1 cellular context compared by ENCODE assay signal in genomic region chr1:2545754-2546514, GRCh38.
TF ChIP-seq lines count a peak whose summit lies in the region.

No MANE protein-coding gene starts in this region.

TF ChIP-seq in K562, 482 proteins besides CTCF, POLR2A, EP300 and RAD21 (continued from another document and continues in another):
- TF ChIP-seq ZNF436 (CRISPR knock-in tag; IDR thresholded peaks at IDR 0.05), result peak; percentile 97
- no peak for TF ChIP-seq SREBF2 (CRISPR knock-in tag; IDR thresholded peaks at IDR 0.05)
- peak; percentile 76 for TF ChIP-seq CBFA2T2 (conservative IDR thresholded peaks at IDR 0.05)
- TF ChIP-seq ARID1B (IDR thresholded peaks at IDR 0.05), result 0 out of 2 replicates have a peak, but pooled peaks have one; percentile 8
- TF ChIP-seq ZNF707 (CRISPR knock-in tag; conservative IDR thresholded peaks at IDR 0.05), result no peak
- no peak for TF ChIP-seq ZNF57 (CRISPR knock-in tag; IDR thresholded peaks at IDR 0.05)
- TF ChIP-seq RBFOX2 (IDR thresholded peaks at IDR 0.05; ENCODE audit: low read depth, low read length), result peak; percentile 85
- TF ChIP-seq MYNN (IDR thresholded peaks at IDR 0.05), result no peak
- TF ChIP-seq MYNN (CRISPR knock-in tag; IDR thresholded peaks at IDR 0.05), result no peak
- TF ChIP-seq MTF1 (CRISPR knock-in tag; IDR thresholded peaks at IDR 0.05; ENCODE audit: borderline replicate concordance), result no peak
- 0 out of 4 replicates have a peak, but pooled peaks of 1 of the 2 experiments have one; percentile 68 for TF ChIP-seq KDM4B (IDR thresholded peaks at IDR 0.05; ENCODE audit: borderline replicate concordance in 2 of 2, low read depth in 1 of 2)
- no peak for TF ChIP-seq PTBP1 (IDR thresholded peaks at IDR 0.05; ENCODE audit: low read depth, low read length)
- TF ChIP-seq RNF219 (CRISPR knock-in tag; IDR thresholded peaks at IDR 0.05), result no peak
- no peak for TF ChIP-seq CTBP1 (IDR thresholded peaks at IDR 0.05; ENCODE audit: borderline replicate concordance)
- peak; percentile 50; the same call in 1 of the 2 replicates for TF ChIP-seq EGR1 (conservative IDR thresholded peaks at IDR 0.05)
- no peak for TF ChIP-seq IFI16 (CRISPR knock-in tag; IDR thresholded peaks at IDR 0.05)
- no peak for TF ChIP-seq MAFG (tag; conservative IDR thresholded peaks at IDR 0.05)
- TF ChIP-seq NFATC3 (IDR thresholded peaks at IDR 0.05), result no peak
- TF ChIP-seq PRPF4 (IDR thresholded peaks at IDR 0.05; ENCODE audit: insufficient read depth, low read depth, low read length, poor library complexity, severe bottlenecking), result peak; percentile 22
- peak; percentile 13; the same call in 1 of the 2 replicates for TF ChIP-seq BHLHE40 (IDR thresholded peaks at IDR 0.05; ENCODE audit: low read length)
- TF ChIP-seq RBBP5 (IDR thresholded peaks at IDR 0.05; ENCODE audit: borderline replicate concordance, insufficient read depth, low read length, poor library complexity, severe bottlenecking), result no peak
- no peak for TF ChIP-seq PHB2 (IDR thresholded peaks at IDR 0.05; ENCODE audit: low read depth)
- TF ChIP-seq GTF2E2 (tag; IDR thresholded peaks at IDR 0.05), result no peak
- TF ChIP-seq FOXP1 (CRISPR knock-in tag; IDR thresholded peaks at IDR 0.05), result no peak
- no peak for TF ChIP-seq ZBTB33 (CRISPR knock-in tag; IDR thresholded peaks at IDR 0.05)
- TF ChIP-seq FOXJ2 (tag; IDR thresholded peaks at IDR 0.05), result peak; percentile 46; the same call in 1 of the 2 replicates
- TF ChIP-seq CAMTA2 (CRISPR knock-in tag; conservative IDR thresholded peaks at IDR 0.05), result no peak
- no peak for TF ChIP-seq ZBTB26 (CRISPR knock-in tag; IDR thresholded peaks at IDR 0.05)
- peak; percentile 92; the same call in 1 of the 2 replicates for TF ChIP-seq NR1H2 (CRISPR knock-in tag; IDR thresholded peaks at IDR 0.05)
- no peak for TF ChIP-seq PATZ1 (CRISPR knock-in tag; IDR thresholded peaks at IDR 0.05; ENCODE audit: borderline replicate concordance)
- no peak for TF ChIP-seq TCF7L2 (IDR thresholded peaks at IDR 0.05; ENCODE audit: low read depth, low read length)
- TF ChIP-seq NR4A1 (CRISPR knock-in tag; IDR thresholded peaks at IDR 0.05), result no peak
- no peak for TF ChIP-seq NR4A1 (tag; IDR thresholded peaks at IDR 0.05)
- no peak for TF ChIP-seq ZBTB11 (CRISPR knock-in tag; IDR thresholded peaks at IDR 0.05)
- TF ChIP-seq ZC3H4 (CRISPR knock-in tag; IDR thresholded peaks at IDR 0.05; ENCODE audit: borderline replicate concordance), result no peak
- TF ChIP-seq TAF15 (IDR thresholded peaks at IDR 0.05; ENCODE audit: low read depth, low read length), result no peak
- no peak for TF ChIP-seq BCOR (IDR thresholded peaks at IDR 0.05)
- TF ChIP-seq KDM2B (CRISPR knock-in tag; IDR thresholded peaks at IDR 0.05), result no peak
- TF ChIP-seq ZNF282 (CRISPR knock-in tag; IDR thresholded peaks at IDR 0.05), result no peak
- TF ChIP-seq BRF2 (IDR thresholded peaks at IDR 0.05; ENCODE audit: borderline replicate concordance, insufficient read depth, insufficient read length), result no peak
- TF ChIP-seq ZNF121 (CRISPR knock-in tag; conservative IDR thresholded peaks at IDR 0.05), result no peak
- TF ChIP-seq TFAP4 (CRISPR knock-in tag; IDR thresholded peaks at IDR 0.05; ENCODE audit: borderline replicate concordance), result peak; percentile 59
- TF ChIP-seq FOXJ3 (CRISPR knock-in tag; IDR thresholded peaks at IDR 0.05), result no peak
- TF ChIP-seq DLX4 (CRISPR knock-in tag; IDR thresholded peaks at IDR 0.05), result no peak
- no peak for TF ChIP-seq PRDM10 (IDR thresholded peaks at IDR 0.05; ENCODE audit: partially characterized antibody)
- no peak for TF ChIP-seq ZNF398 (CRISPR knock-in tag; IDR thresholded peaks at IDR 0.05)
- TF ChIP-seq RFX7 (CRISPR knock-in tag; IDR thresholded peaks at IDR 0.05), result no peak
- TF ChIP-seq XRCC5 (IDR thresholded peaks at IDR 0.05; ENCODE audit: low read depth, low read length), result 0 out of 2 replicates have a peak, but pooled peaks have one; percentile 13
- no peak for TF ChIP-seq PTRF (tag; IDR thresholded peaks at IDR 0.05)
- TF ChIP-seq CBX2 (IDR thresholded peaks at IDR 0.05; ENCODE audit: insufficient read depth, low read length, poor library complexity, severe bottlenecking), result no peak
